In the genomic region with DNA sequence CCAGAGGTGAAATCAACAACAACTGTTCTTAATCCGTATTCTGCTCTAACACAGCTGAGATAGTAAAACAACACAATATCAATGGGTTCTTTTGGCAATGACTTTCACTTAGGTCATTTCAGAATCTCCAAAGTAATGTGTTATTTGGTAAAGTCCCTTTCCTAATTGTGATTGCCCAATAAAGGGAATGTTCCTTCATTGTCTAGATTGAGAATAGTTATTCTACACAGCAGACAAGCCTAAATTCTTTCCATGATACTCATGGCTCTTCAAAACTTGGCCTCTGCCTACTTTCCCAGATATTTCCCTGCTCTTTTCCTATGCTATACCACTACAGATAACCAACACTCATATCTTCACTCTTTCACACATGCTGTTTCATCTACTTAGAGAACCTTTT, we compare ENCODE assay signal across 1 cellular context.
TF ChIP-seq lines count a peak whose summit lies in the region.

No MANE protein-coding gene starts in this region.

TF ChIP-seq in Ishikawa, 13 proteins besides CTCF, POLR2A, EP300 and RAD21 (continued from another document):
- TF ChIP-seq, protein P1, sequence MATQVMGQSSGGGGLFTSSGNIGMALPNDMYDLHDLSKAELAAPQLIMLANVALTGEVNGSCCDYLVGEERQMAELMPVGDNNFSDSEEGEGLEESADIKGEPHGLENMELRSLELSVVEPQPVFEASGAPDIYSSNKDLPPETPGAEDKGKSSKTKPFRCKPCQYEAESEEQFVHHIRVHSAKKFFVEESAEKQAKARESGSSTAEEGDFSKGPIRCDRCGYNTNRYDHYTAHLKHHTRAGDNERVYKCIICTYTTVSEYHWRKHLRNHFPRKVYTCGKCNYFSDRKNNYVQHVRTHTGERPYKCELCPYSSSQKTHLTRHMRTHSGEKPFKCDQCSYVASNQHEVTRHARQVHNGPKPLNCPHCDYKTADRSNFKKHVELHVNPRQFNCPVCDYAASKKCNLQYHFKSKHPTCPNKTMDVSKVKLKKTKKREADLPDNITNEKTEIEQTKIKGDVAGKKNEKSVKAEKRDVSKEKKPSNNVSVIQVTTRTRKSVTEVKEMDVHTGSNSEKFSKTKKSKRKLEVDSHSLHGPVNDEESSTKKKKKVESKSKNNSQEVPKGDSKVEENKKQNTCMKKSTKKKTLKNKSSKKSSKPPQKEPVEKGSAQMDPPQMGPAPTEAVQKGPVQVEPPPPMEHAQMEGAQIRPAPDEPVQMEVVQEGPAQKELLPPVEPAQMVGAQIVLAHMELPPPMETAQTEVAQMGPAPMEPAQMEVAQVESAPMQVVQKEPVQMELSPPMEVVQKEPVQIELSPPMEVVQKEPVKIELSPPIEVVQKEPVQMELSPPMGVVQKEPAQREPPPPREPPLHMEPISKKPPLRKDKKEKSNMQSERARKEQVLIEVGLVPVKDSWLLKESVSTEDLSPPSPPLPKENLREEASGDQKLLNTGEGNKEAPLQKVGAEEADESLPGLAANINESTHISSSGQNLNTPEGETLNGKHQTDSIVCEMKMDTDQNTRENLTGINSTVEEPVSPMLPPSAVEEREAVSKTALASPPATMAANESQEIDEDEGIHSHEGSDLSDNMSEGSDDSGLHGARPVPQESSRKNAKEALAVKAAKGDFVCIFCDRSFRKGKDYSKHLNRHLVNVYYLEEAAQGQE (IDR thresholded peaks at IDR 0.05; ENCODE audit: low read depth) = no peak
TF ChIP-seq in Ishikawa: peak in this region for 1.
